Comparison of ENCODE assay signal across 1 cellular context in the genomic region with DNA sequence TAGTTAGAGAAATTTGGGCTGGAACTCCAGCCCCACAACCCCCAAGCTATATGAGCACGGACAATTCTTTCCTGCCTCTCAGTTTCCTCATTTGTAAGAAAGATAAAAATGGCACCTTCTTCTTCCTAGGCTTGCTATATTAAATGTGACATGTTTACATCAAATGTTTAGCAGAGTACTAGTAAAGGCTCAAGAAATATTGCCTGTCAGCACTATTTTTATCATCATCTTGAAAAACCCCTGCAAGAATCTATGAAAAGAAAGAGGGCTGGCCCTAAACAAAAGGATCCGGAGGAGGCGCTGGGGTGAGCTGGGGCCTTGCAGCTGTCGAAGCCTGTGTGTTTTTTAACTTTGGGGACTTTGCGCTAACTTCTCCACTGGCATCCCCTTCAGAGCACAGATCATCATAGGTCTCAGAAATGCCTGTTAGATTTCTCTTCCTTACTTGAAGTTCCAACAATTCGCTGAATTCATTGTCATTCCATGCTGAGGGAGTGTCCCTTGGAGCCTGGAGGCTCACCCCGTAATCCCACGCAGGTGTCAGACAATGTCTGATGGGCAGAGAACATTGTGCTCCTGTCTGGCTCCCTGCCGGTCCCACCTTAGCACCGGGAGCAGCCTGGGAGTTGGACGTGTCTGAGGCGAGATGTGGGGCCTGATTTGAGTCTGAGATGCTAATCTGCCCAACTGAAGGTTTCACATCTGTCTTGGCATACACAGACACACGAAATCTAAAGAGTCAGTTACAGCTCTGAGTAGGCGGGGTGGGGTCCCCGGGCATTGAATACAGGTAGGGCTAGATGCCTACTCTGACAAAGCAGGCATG.
TF ChIP-seq lines count a peak whose summit lies in the region.

No MANE protein-coding gene starts in this region.

TF ChIP-seq in GM23338, 12 proteins besides CTCF, POLR2A, EP300 and RAD21:
- no peak for TF ChIP-seq EZH2phosphoT487 (IDR thresholded peaks at IDR 0.05; ENCODE audit: unreplicated experiment)
- no peak for TF ChIP-seq ZNF331 (CRISPR knock-in tag; IDR thresholded peaks at IDR 0.05; ENCODE audit: low read depth)
- TF ChIP-seq NANOG (IDR thresholded peaks at IDR 0.05; ENCODE audit: borderline replicate concordance): no peak
- no peak for TF ChIP-seq CREB1 (CRISPR knock-in tag; IDR thresholded peaks at IDR 0.05; ENCODE audit: low read depth)
- no peak for TF ChIP-seq EZH2 (IDR thresholded peaks at IDR 0.05; ENCODE audit: low read depth, unreplicated experiment)
- TF ChIP-seq ZNF114 (CRISPR knock-in tag; IDR thresholded peaks at IDR 0.05): no peak
